In the genomic region with DNA sequence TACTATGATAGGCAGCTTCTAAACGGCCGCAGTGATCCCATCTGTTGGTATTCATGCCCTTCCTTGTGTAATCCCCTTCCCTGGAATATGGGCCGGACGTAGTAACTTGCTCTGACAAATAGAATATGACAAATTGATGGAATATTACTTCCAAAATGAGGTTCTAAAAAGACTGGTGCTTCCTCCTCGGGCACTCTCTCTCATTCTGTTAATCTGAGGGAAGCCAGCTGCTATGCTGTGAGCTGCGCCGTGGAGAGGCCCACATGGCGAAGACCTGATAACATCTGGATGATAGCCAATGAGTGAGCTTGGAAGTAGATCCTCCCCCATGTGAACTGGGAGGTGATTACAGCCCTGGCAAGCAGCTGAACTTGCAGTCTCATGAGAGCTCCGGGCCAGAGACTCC, we compare ENCODE assay signal across 8 cellular contexts. TPM values are rescaled to one million over a fixed set of nuclear protein-coding genes. Genes with fewer than 3 reads are reported as not detected.
DNase-seq lines count a peak whose midpoint lies in the region; ATAC-seq and TF ChIP-seq lines count a peak whose summit lies in the region.
"Had no signal": no experiment of that assay in that cellular context is flagged by ENCODE, and none has a peak within 500 bp of the region (broad histone marks: within the 10 kb centered on the region; RNA-seq: fewer than 3 reads in every experiment).

No MANE protein-coding gene starts in this region.

- ATAC-seq in GM21447 (IDR thresholded peaks at IDR 0.05; ENCODE audit: unreplicated experiment): no peak

- 31 to 34% methylated on average over 9 of the region's 9 CpGs for WGBS in thyroid gland, 2 donors

- H3K27me3 ChIP-seq in adipocyte (replicated peaks; ENCODE audit: control insufficient read depth, insufficient read depth, low read length) (no peaks in the 10 kb centered on the region), thyroid gland (no peaks in the 10 kb centered on the region), vagina (no peaks in the 10 kb centered on the region)

- H3K4me1 ChIP-seq in adipocyte (ENCODE audit: control insufficient read depth, insufficient read depth, low read length) (peaks cover 37% of the 10 kb centered on the region), thyroid gland (peaks cover 22 to 27% of the 10 kb centered on the region in 2 donors), vagina (peaks cover 12% of the 10 kb centered on the region)

- H3K9ac ChIP-seq in adipocyte (ENCODE audit: low read length): no peak overlapping the region

- intact Hi-C loops in thyroid gland (cut with DNase I): no loop called here
- intact Hi-C loops in vagina (cut with DNase I): no loop called here

- no peaks in the 10 kb centered on the region for H3K36me3 ChIP-seq in adipocyte (ENCODE audit: control insufficient read depth, insufficient read depth, low read length, severe bottlenecking)
- no peaks in the 10 kb centered on the region for H3K36me3 ChIP-seq in thyroid gland
- H3K36me3 ChIP-seq in vagina: no peaks in the 10 kb centered on the region

- TF ChIP-seq CTCF in thyroid gland (IDR thresholded peaks at IDR 0.05) (no peak), vagina (IDR thresholded peaks at IDR 0.05) (no peak)

- H3K27ac ChIP-seq in thyroid gland (peak overlapping the region; percentile 40 to 56 (median 41)), vagina (no peak overlapping the region)

- H3K4me3 ChIP-seq in adipocyte (ENCODE audit: low read length) (peak overlapping the region; percentile 1), thyroid gland (replicated peaks in 1 of 3) (no peak overlapping the region), vagina (no peak overlapping the region)

- DNase-seq in LHCN-M2 (ENCODE audit: low read depth) (peak; percentile 73), adipocyte (ENCODE audit: low read depth) (peak; percentile 74), iris pigment epithelial cell (ENCODE audit: low read depth) (peak; percentile 90), thyroid gland (peak; percentile 88 to 89), vagina (ENCODE audit: extremely low spot score in 2 of 2) (no peak), cerebellum (ENCODE audit: low spot score) (no peak)
- DNase-seq: NCI-H2081 had no signal

- H3K9me3 ChIP-seq in adipocyte (ENCODE audit: control insufficient read depth, low read length) (no peaks in the 10 kb centered on the region), thyroid gland (no peaks in the 10 kb centered on the region), vagina (no peaks in the 10 kb centered on the region)

- peak in 1 of 2 donors; percentile 72 for TF ChIP-seq POLR2A in thyroid gland (IDR thresholded peaks at IDR 0.05)
- no peak for TF ChIP-seq POLR2A in vagina (IDR thresholded peaks at IDR 0.05)

RNA-seq across cellular contexts. Expression of a gene that starts 27.2 kb away (rescaled TPM):
- total RNA-seq in LHCN-M2 (2014; rRNA removed) (7.3 and 8.2 TPM in 2 replicates), thyroid gland (10 to 100 TPM; 26.7 to 56.7 (median 41.8) TPM), vagina (14.0 TPM), cerebellum (25.3 TPM)
- 12.5 TPM for polyA plus RNA-seq in LHCN-M2 (2012)

Comparison
In these comparisons a context has a peak if more than half of its experiments do, and no peak if none do; other contexts are left out.
1. DNase-seq: peak in LHCN-M2 (single experiment), adipocyte (single experiment), iris pigment epithelial cell (single experiment) and thyroid gland (2 of 2); none in vagina (0 of 2) and cerebellum (single experiment).